In genomic region chr1:2255420-2256369, GRCh38 we compare ENCODE assay signal across 8 cellular contexts. TPM values are rescaled to one million over a fixed set of nuclear protein-coding genes. Genes with fewer than 3 reads are reported as not detected.
DNase-seq lines count a peak whose midpoint lies in the region; ATAC-seq and TF ChIP-seq lines count a peak whose summit lies in the region.

No MANE protein-coding gene starts in this region.

- CTCF ChIA-PET in HEK293T (lab: Yijun Ruan, JAX): no interaction called here

- H3K27ac ChIP-seq in spleen: peak overlapping the region; percentile 63 to 94 (median 88)
- H3K27ac ChIP-seq in prostate gland: peak overlapping the region in 1 of 2 donors; percentile 2

- DNase-seq in DMS114 treated with DMSO at 0.1 percent for 48 hours (lab: John Stamatoyannopoulos, UW; ENCODE audit: unreplicated experiment): peak; percentile 14
- DNase-seq in HEK293T (ENCODE audit: extremely low spot score): no peak
- DNase-seq in OCI-M1 (lab: John Stamatoyannopoulos, UW): peak; percentile 91
- DNase-seq in activated T-cell treated with anti-CD3 and anti-CD28 coated beads for 24 hours (ENCODE audit: low read depth): peak; percentile 62
- peak; percentile 84 for DNase-seq in fibroblast of mammary gland (ENCODE audit: low read depth)
- DNase-seq in spleen: no peak
- DNase-seq in prostate gland (ENCODE audit: low spot score): no peak

- TF ChIP-seq CTCF in fibroblast of mammary gland (conservative IDR thresholded peaks at IDR 0.05; ENCODE audit: control insufficient read depth, insufficient read depth, low read depth, low read length): no peak
- TF ChIP-seq CTCF in spleen (IDR thresholded peaks at IDR 0.05 in 8 of 11, conservative IDR thresholded peaks at IDR 0.05 in 3 of 11): no peak
- TF ChIP-seq CTCF in prostate gland (IDR thresholded peaks at IDR 0.05): no peak

- POLR2A ChIA-PET in HEK293T (lab: Yijun Ruan, JAX): interaction anchor here (1.3 kb wide), 1 partner anchor 27 kb away, joined by 4 read pairs; no protein-coding TSS in a partner anchor

- H3K4me3 ChIP-seq in fibroblast of mammary gland (ENCODE audit: control insufficient read depth, low read depth, low read length): no peak overlapping the region
- peak overlapping the region in 1 of 8 donors; percentile 35 for H3K4me3 ChIP-seq in spleen
- H3K4me3 ChIP-seq in prostate gland: no peak overlapping the region

- H3K27me3 ChIP-seq in spleen (replicated peaks in 1 of 7) (no peaks in the 10 kb centered on the region), prostate gland (replicated peaks; ENCODE audit: insufficient read depth) (no peaks in the 10 kb centered on the region)

- peaks cover 0 to 27% (median 19%) of the 10 kb centered on the region in 8 donors for H3K9me3 ChIP-seq in spleen
- H3K9me3 ChIP-seq in prostate gland: no peaks in the 10 kb centered on the region

- intact Hi-C loops in spleen (cut with DNase I; ENCODE audit: low total_unique reads) (no loop called here), prostate gland (cut with DNase I) (no loop called here)

- TF ChIP-seq POLR2A in spleen (IDR thresholded peaks at IDR 0.05): no peak
- no peak for TF ChIP-seq POLR2A in prostate gland (IDR thresholded peaks at IDR 0.05)

- peaks cover 46 to 94% (median 82%) of the 10 kb centered on the region in 6 donors for H3K4me1 ChIP-seq in spleen
- H3K4me1 ChIP-seq in prostate gland (replicated peaks): peaks cover 39% of the 10 kb centered on the region

- 5 to 16% (median 7%) methylated on average over 5 of the region's 5 CpGs for WGBS in spleen, 5 donors
- WGBS in prostate gland: 74% methylated on average over 5 of the region's 5 CpGs

- no peak for ATAC-seq in HG03280 (IDR thresholded peaks at IDR 0.05; ENCODE audit: unreplicated experiment)

- H3K36me3 ChIP-seq in spleen: peaks cover 0 to 26% (median 0%) of the 10 kb centered on the region in 6 donors
- H3K36me3 ChIP-seq in prostate gland: no peaks in the 10 kb centered on the region

TF ChIP-seq in HEK293T, 16 proteins besides CTCF, POLR2A, EP300 and RAD21:
- TF ChIP-seq FOXM1 (IDR thresholded peaks at IDR 0.05; ENCODE audit: borderline replicate concordance) (no peak), SP1 (IDR thresholded peaks at IDR 0.05) (no peak), ZNF384 (IDR thresholded peaks at IDR 0.05) (no peak), FOXK2 (IDR thresholded peaks at IDR 0.05) (no peak), CTBP1 (IDR thresholded peaks at IDR 0.05; ENCODE audit: borderline replicate concordance) (no peak), ELF4 (IDR thresholded peaks at IDR 0.05) (0 out of 2 replicates have a peak, but pooled peaks have one; percentile 14), L3MBTL2 (conservative IDR thresholded peaks at IDR 0.05) (no peak), HDGF (IDR thresholded peaks at IDR 0.05; ENCODE audit: borderline replicate concordance) (no peak), PKNOX1 (IDR thresholded peaks at IDR 0.05) (peak; percentile 31), BHLHE40 (IDR thresholded peaks at IDR 0.05; ENCODE audit: borderline replicate concordance) (no peak), NFRKB (IDR thresholded peaks at IDR 0.05) (no peak), ARNT (IDR thresholded peaks at IDR 0.05) (no peak), SUZ12 (IDR thresholded peaks at IDR 0.05) (no peak), LEF1 (IDR thresholded peaks at IDR 0.05; ENCODE audit: borderline replicate concordance) (no peak), FOXA1 (IDR thresholded peaks at IDR 0.05) (no peak), TARDBP (IDR thresholded peaks at IDR 0.05) (peak; percentile 83)

RNA-seq across cellular contexts. Expression of gene SKI, which starts 27.6 kb away (rescaled TPM):
- 10 to 100 TPM; 47.4 to 100.0 (median 64.0) TPM for total RNA-seq in spleen
- polyA plus RNA-seq in spleen: 10 to 100 TPM in 1 of 3 donors, 1 to 10 TPM in 2; 4.4 to 16.8 (median 6.5) TPM
- 100 to 1,000 TPM in 1 of 2 donors, 10 to 100 TPM in 1; 46.2 to 114 TPM for total RNA-seq in prostate gland

Comparison
In these comparisons a context has a peak if more than half of its experiments do, and no peak if none do; other contexts are left out.
1. DNase-seq: peak in DMS114 treated with DMSO at 0.1 percent for 48 hours (single experiment), OCI-M1 (single experiment), activated T-cell treated with anti-CD3 and anti-CD28 coated beads for 24 hours (single experiment) and fibroblast of mammary gland (single experiment); none in HEK293T (single experiment), spleen (single experiment) and prostate gland (single experiment).